Comparison of ENCODE assay signal across 15 cellular contexts in the genomic region with DNA sequence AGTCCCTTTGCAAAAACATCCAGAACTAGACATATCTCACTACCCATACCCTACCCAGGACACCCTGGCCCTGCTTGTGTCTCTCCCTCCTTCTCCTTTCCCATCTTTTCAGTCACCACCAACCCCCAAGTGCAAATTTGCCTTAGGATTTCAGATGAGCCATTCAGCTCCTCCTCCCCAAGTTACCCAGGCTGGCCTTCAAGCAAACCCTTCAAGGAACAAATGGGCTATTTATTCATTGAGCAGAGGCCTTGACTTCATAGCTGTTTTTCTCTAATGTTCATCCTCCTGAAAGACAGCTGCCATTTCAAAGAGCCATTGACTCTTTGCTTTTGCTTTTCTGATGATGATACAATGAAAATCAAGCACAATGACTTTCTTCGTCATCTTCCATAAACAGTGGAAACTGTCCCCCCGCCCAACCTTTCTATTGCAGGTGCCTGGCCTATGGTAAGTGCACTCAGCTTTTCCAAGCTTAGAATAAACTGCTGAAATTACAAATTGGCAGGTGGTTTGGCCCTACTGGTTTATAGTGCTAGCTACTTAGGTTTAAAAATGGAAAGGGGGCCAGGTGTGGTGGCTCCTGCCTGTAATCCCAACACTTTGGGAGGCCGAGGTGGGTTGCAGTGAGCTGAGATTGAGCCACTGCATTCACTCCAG. TPM values are rescaled to one million over a fixed set of nuclear protein-coding genes. Genes with fewer than 3 reads are reported as not detected.
"Had no signal": no experiment of that assay in that cellular context is flagged by ENCODE, and none has a peak within 500 bp of the region (broad histone marks: within the 10 kb centered on the region; RNA-seq: fewer than 3 reads in every experiment).

No MANE protein-coding gene starts in this region.

- H3K4me3 ChIP-seq: hepatocyte had no signal

- H3K27me3 Mint-ChIP-seq: activated CD8-positive, alpha-beta T cell treated with anti-CD3 and anti-CD28 coated beads for 36 hours; activated naive CD8-positive, alpha-beta T cell had no signal

- H3K9me3 Mint-ChIP-seq: activated B cell treated with CpG ODN at 0.5 μM for 24 hours; stimulated activated naive CD8-positive, alpha-beta T cell treated with anti-CD3 and anti-CD28 coated beads, Interleukin-15, amount 100 ng/mL, for 72 hours; T-helper 2 cell treated with Interferon-gamma antibody and Interleukin-4, amounts not matched to agents 5 μg/mL and 100 μg/mL, for 36 hours had no signal

- H3K27ac ChIP-seq: brain microvascular endothelial cell had no signal

- H3K4me3 Mint-ChIP-seq: activated B cell treated with CpG ODN at 0.5 μM for 24 hours; activated CD8-positive, alpha-beta T cell treated with anti-CD3 and anti-CD28 coated beads for 36 hours; activated naive CD8-positive, alpha-beta T cell; stimulated activated naive CD8-positive, alpha-beta T cell treated with anti-CD3 and anti-CD28 coated beads, Interleukin-15, amount 100 ng/mL, for 72 hours; T-helper 2 cell treated with Interferon-gamma antibody and Interleukin-4, amounts not matched to agents 5 μg/mL and 100 μg/mL, for 36 hours had no signal

- H3K36me3 Mint-ChIP-seq: activated naive CD8-positive, alpha-beta T cell had no signal

- H3K4me2 ChIP-seq: hepatocyte had no signal

- H3K79me2 ChIP-seq: hepatocyte had no signal

- DNase-seq: activated B cell treated with CpG ODN at 0.5 μM for 24 hours; activated CD4-positive, alpha-beta T cell treated with anti-CD3 and anti-CD28 coated beads for 48 hours; activated CD8-positive, alpha-beta memory T cell treated with anti-CD3 and anti-CD28 coated beads, Interleukin-2, amount 50 U/mL, for 4 hours; activated CD8-positive, alpha-beta T cell treated with anti-CD3 and anti-CD28 coated beads for 36 hours; activated effector memory CD4-positive, alpha-beta T cell treated with anti-CD3 and anti-CD28 coated beads, Interleukin-2, amount 50 U/mL, for 16 hours; activated T-cell treated with anti-CD3 and anti-CD28 coated beads, Interleukin-2, amount 50 U/mL, for 48 hours; brain microvascular endothelial cell; cerebellar nuclear complex; kidney glomerular epithelial cell; mesendoderm; stimulated activated naive CD8-positive, alpha-beta T cell treated with anti-CD3 and anti-CD28 coated beads, Interleukin-15, amount 100 ng/mL, for 72 hours had no signal

- H3K36me3 ChIP-seq: brain microvascular endothelial cell had no signal

- H3K27ac Mint-ChIP-seq: activated B cell treated with CpG ODN at 0.5 μM for 24 hours; activated CD8-positive, alpha-beta T cell treated with anti-CD3 and anti-CD28 coated beads for 36 hours; activated naive CD8-positive, alpha-beta T cell; stimulated activated naive CD8-positive, alpha-beta T cell treated with anti-CD3 and anti-CD28 coated beads, Interleukin-15, amount 100 ng/mL, for 72 hours; T-helper 2 cell treated with Interferon-gamma antibody and Interleukin-4, amounts not matched to agents 5 μg/mL and 100 μg/mL, for 36 hours had no signal

RNA-seq across cellular contexts. Expression of gene KLHL6, which starts 26.1 kb away (rescaled TPM):
- polyA plus RNA-seq: hepatocyte, neural cell had no signal
